8 cellular contexts compared by ENCODE assay signal in the genomic region with DNA sequence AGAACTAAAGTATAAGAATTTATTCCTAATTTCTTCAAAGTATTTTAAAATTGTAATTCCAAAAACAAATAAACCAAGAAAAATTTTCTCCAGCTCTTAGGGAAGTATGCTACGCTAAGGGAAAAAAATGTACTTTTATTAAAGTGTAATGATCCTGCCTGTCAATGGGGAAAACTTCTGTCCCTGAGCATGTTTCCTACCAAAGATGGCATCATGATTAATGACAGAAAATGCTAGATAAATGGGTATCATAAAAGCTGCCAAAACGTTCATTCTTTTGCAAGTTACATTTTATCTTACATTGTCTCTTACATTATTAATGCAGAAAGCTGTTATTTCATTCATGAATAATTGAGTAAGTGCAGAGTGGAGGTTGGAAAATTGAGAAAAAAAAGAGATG.
"Had no signal": no experiment of that assay in that cellular context is flagged by ENCODE, and none has a peak within 500 bp of the region (broad histone marks: within the 10 kb centered on the region; RNA-seq: fewer than 3 reads in every experiment).

No MANE protein-coding gene starts in this region.

- H3K9me3 Mint-ChIP-seq: GM23338, H9 had no signal

- DNase-seq: H9, HCEC 1CT, IMR-90 had no signal

- ATAC-seq: GM23338, K562 had no signal

- H3K4me1 Mint-ChIP-seq: GM23338, H9 had no signal

- FAIRE-seq: H1, H54, HTR-8/SVneo, K562 had no signal

- H3K4me3 Mint-ChIP-seq: GM23338, H9 had no signal

- H3K27ac Mint-ChIP-seq: GM23338, H9 had no signal
